Comparison of ENCODE assay signal across 18 cellular contexts in the genomic region with DNA sequence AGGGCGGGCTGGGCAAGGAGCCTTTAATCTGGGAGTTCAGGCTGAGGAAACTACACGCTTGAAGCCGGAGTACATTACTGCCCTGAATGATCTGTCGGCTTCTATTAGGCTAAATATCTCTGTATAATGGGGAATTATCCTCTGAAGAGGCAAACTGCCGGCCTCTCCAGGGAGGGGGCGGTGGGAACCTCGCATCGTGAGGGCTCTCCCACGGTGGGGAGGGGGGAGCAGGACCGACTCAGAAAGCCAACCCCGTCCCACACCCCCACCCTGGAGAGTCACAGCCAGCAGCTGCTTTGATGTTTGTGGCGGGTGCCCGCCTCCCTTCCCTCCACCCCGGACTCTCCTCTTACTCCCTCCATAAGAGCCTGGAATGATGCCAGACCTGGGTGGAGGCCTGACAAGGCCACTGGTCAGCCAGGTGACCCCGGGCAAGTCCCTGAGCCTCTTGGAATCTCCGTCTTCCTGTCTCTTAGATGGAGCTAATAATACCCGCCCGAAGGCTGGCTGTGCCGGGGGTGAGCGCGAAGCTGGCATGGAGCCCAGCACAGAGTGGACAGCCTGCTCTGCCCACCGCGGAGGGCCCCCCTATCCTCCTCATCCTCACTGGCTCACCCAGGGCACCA.
DNase-seq lines count a peak whose midpoint lies in the region; ATAC-seq, FAIRE-seq and TF ChIP-seq lines count a peak whose summit lies in the region.
"Had no signal": no experiment of that assay in that cellular context is flagged by ENCODE, and none has a peak within 500 bp of the region (broad histone marks: within the 10 kb centered on the region; RNA-seq: fewer than 3 reads in every experiment).

No MANE protein-coding gene starts in this region.

- in situ Hi-C loops in K562 (cut with MboI), result no loop called here

- TF ChIP-seq POLR2A in K562 (conservative IDR thresholded peaks at IDR 0.05), result no peak

- H2AFZ ChIP-seq in K562 (ENCODE audit: low read depth, low read length), result no peak overlapping the region

- no peak for TF ChIP-seq CTCF in K562 (IDR thresholded peaks at IDR 0.05 in 2 of 3, conservative IDR thresholded peaks at IDR 0.05 in 1 of 3; ENCODE audit: insufficient read depth in 2 of 3, low read depth in 1 of 3, low read length in 3 of 3)

- TF ChIP-seq EP300 in K562 (IDR thresholded peaks at IDR 0.05; ENCODE audit: low read length), result no peak

- H3K27ac ChIP-seq in K562 (ENCODE audit: extremely low read depth, low read depth, low read length), result no peak overlapping the region
- H3K27ac ChIP-seq: SJCRH30 had no signal

- no peak overlapping the region for H3K4me3 ChIP-seq in K562
- H3K4me3 ChIP-seq: SJCRH30 had no signal

- H4K20me1 ChIP-seq in K562 (replicated peaks; ENCODE audit: control insufficient read depth, insufficient read depth, low read length), result no peaks in the 10 kb centered on the region

- TF ChIP-seq RAD21 in K562 (CRISPR knock-in tag; conservative IDR thresholded peaks at IDR 0.05 in 1 of 2, IDR thresholded peaks at IDR 0.05 in 1 of 2), result no peak

- no TSS peak for BruUV-seq in K562 (replicated peaks; lab: Mats Ljungman, UMichigan)

- H3K4me1 ChIP-seq in K562 (replicated peaks in 1 of 2; ENCODE audit: control insufficient read depth in 2 of 2, insufficient read depth in 2 of 2, low read length in 2 of 2), result peaks cover 0 to 13% of the 10 kb centered on the region in 2 experiments; a peak in 1 of 5 replicates
- H3K4me1 ChIP-seq: SJCRH30 had no signal

- H3K9me1 ChIP-seq in K562 (ENCODE audit: control insufficient read depth, insufficient read depth, low read length), result no peaks in the 10 kb centered on the region

- CTCF ChIA-PET in K562 (lab: Yijun Ruan, JAX; ENCODE audit: low intra/inter-chr PET ratio), result no interaction called here

- intact Hi-C loops in K562 (cut with micrococcal nuclease), result no loop called here

- no peak for ATAC-seq in K562
- ATAC-seq in left lobe of liver, result no peak
- no peak for ATAC-seq in GM21737 (IDR thresholded peaks at IDR 0.05; ENCODE audit: unreplicated experiment)
- no peak for ATAC-seq in HG02973 (IDR thresholded peaks at IDR 0.05; ENCODE audit: unreplicated experiment)

- POLR2A ChIA-PET in K562 (lab: Yijun Ruan, JAX), result no interaction called here

- peak in 2 of 3 experiments; percentile 55 to 83 for DNase-seq in NCI-H1417 (lab: John Stamatoyannopoulos, UW)
- DNase-seq in NCI-H1417 treated with DMSO at 0.1 percent for 48 hours (lab: John Stamatoyannopoulos, UW), result no peak
- DNase-seq in A172 (ENCODE audit: low spot score), result peak; percentile 13
- DNase-seq in NCI-H2196 treated with DMSO at 0.1 percent for 48 hours (lab: John Stamatoyannopoulos, UW; ENCODE audit: unreplicated experiment), result peak; percentile 13
- no peak for DNase-seq in K562 (ENCODE audit: extremely low read depth in 1 of 4, low spot score in 3 of 4)
- DNase-seq in left lobe of liver (ENCODE audit: low spot score), result no peak
- DNase-seq: C1 segment of cervical spinal cord, DMS153, H7, IMR-90, MV-4-11, NCI-H187, NCI-H226, NCI-H774 had no signal

- peaks cover 22 to 48% of the 10 kb centered on the region in 2 experiments; a peak in 4 of 5 replicates for H3K27me3 ChIP-seq in K562 (ENCODE audit: control insufficient read depth in 2 of 2, insufficient read depth in 2 of 2, low read length in 2 of 2)

- H3K9me3 ChIP-seq in K562 (replicated peaks; ENCODE audit: control insufficient read depth, insufficient read depth, low read depth, low read length), result no peaks in the 10 kb centered on the region; the same call in 1 of the 2 replicates
- H3K9me3 ChIP-seq: SJCRH30 had no signal

- FAIRE-seq in K562 (lab: Jason Lieb, UNC), result no peak
- FAIRE-seq: A204.1 had no signal

- WGBS in K562 (ENCODE audit: insufficient coverage, low coverage, missing lambda C conversion rate), result 5% methylated on average over 18 of the region's 23 CpGs

- H3K36me3 ChIP-seq in K562 (ENCODE audit: control insufficient read depth, insufficient read depth, low read length), result no peaks in the 10 kb centered on the region
- H3K36me3 ChIP-seq: SJCRH30 had no signal

- no peak overlapping the region for H3K9ac ChIP-seq in K562 (ENCODE audit: insufficient read depth in 1 of 2, low read depth in 2 of 2, low read length in 2 of 2)

- no peak overlapping the region for H3K4me2 ChIP-seq in K562 (ENCODE audit: insufficient read depth, low read length)

- no peaks in the 10 kb centered on the region for H3K79me2 ChIP-seq in K562 (ENCODE audit: control insufficient read depth, insufficient read depth, low read length)

TF ChIP-seq in K562, 482 proteins besides CTCF, POLR2A, EP300 and RAD21:
- TF ChIP-seq, protein P1, sequence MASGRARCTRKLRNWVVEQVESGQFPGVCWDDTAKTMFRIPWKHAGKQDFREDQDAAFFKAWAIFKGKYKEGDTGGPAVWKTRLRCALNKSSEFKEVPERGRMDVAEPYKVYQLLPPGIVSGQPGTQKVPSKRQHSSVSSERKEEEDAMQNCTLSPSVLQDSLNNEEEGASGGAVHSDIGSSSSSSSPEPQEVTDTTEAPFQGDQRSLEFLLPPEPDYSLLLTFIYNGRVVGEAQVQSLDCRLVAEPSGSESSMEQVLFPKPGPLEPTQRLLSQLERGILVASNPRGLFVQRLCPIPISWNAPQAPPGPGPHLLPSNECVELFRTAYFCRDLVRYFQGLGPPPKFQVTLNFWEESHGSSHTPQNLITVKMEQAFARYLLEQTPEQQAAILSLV (tag; IDR thresholded peaks at IDR 0.05), result no peak
- peak; percentile 34; the same call in 1 of the 2 replicates for TF ChIP-seq NFIC (IDR thresholded peaks at IDR 0.05)

Comparison
In these comparisons a context has a peak if more than half of its experiments do, and no peak if none do; other contexts are left out.
1. DNase-seq: peak in NCI-H1417 (2 of 3), A172 (single experiment) and NCI-H2196 treated with DMSO at 0.1 percent for 48 hours (single experiment); none in NCI-H1417 treated with DMSO at 0.1 percent for 48 hours (single experiment), K562 (0 of 4) and left lobe of liver (single experiment).